8 cellular contexts compared by ENCODE assay signal in genomic region chr1:231337472-231338269, GRCh38. TPM values are rescaled to one million over a fixed set of nuclear protein-coding genes. Genes with fewer than 3 reads are reported as not detected.
A peak's percentile ranks its signal among the peaks of the same experiment; 100 is the strongest.
DNase-seq lines count a peak whose midpoint lies in the region; ATAC-seq and TF ChIP-seq lines count a peak whose summit lies in the region.

EXOC8 (minus strand) TSS chr1:231337852; CDS start chr1:231337745, 107 bp downstream.

- ATAC-seq in GM21723 (IDR thresholded peaks at IDR 0.05; ENCODE audit: unreplicated experiment) (peak; percentile 74), Panc1 (peak; percentile 94), esophagus mucosa (peak; percentile 93)
- peak; percentile 81 to 83 for ATAC-seq in activated T-cell treated with anti-CD3 and anti-CD28 coated beads, Interleukin-2, amount 50 U/mL, for 4 hours

- H3K27me3 ChIP-seq in Panc1 (ENCODE audit: control insufficient read depth, insufficient read depth, low read length) (no peaks in the 10 kb centered on the region), muscle layer of colon (ENCODE audit: control insufficient read depth in 1 of 2, insufficient read depth in 2 of 2, low read length in 2 of 2) (no peaks in the 10 kb centered on the region)

- intact Hi-C loops in Panc1 (cut with micrococcal nuclease; ENCODE audit: unreplicated experiment), result loop anchor here (10.0 kb wide), 1 partner anchor 93 kb away; the partner anchor contains the start of gene GNPAT

- H3K27ac ChIP-seq in Panc1 (ENCODE audit: low read length) (peak within 1 kb of the TSS; percentile 97), muscle layer of colon (ENCODE audit: low read depth, low read length) (peak within 1 kb of the TSS; percentile 96)

- H3K4me1 Mint-ChIP-seq in activated T-cell treated with anti-CD3 and anti-CD28 coated beads, Interleukin-2, amount 50 U/mL, for 4 hours (ENCODE audit: low read depth), result peaks cover 62% of the 10 kb centered on the region

- POLR2A ChIA-PET in Panc1 (lab: Charles Lee), result interaction anchor here (0.9 kb wide), 1 partner anchor 208 kb away, joined by 4 read pairs; no protein-coding TSS in a partner anchor

- no peaks in the 10 kb centered on the region for H3K9me3 Mint-ChIP-seq in activated T-cell treated with anti-CD3 and anti-CD28 coated beads, Interleukin-2, amount 50 U/mL, for 4 hours

- H3K4me1 ChIP-seq in Panc1 (ENCODE audit: control insufficient read depth, insufficient read depth, low read length) (peaks cover 19% of the 10 kb centered on the region), muscle layer of colon (ENCODE audit: insufficient read depth, low read length) (peaks cover 40% of the 10 kb centered on the region)

- H3K36me3 Mint-ChIP-seq in activated T-cell treated with anti-CD3 and anti-CD28 coated beads, Interleukin-2, amount 50 U/mL, for 4 hours (ENCODE audit: insufficient read depth), result peaks cover 22% of the 10 kb centered on the region

- no peaks in the 10 kb centered on the region for H3K27me3 Mint-ChIP-seq in activated T-cell treated with anti-CD3 and anti-CD28 coated beads, Interleukin-2, amount 50 U/mL, for 4 hours (ENCODE audit: low read depth)

- H3K9me3 ChIP-seq in Panc1 (ENCODE audit: control insufficient read depth, insufficient read depth, low read depth, low read length), result no peaks in the 10 kb centered on the region
- H3K9me3 ChIP-seq in muscle layer of colon (ENCODE audit: low read length), result no peaks in the 10 kb centered on the region

- H3K4me3 ChIP-seq in Panc1 (ENCODE audit: low read depth in 2 of 2, low read length in 2 of 2), result peak within 1 kb of the TSS; percentile 65 to 93
- peak within 1 kb of the TSS; percentile 91 to 98 for H3K4me3 ChIP-seq in muscle layer of colon (ENCODE audit: low read depth in 1 of 2, low read length in 2 of 2)

- CTCF ChIA-PET in Panc1 (lab: Charles Lee), result interaction anchor here (0.5 to 0.8 kb wide), 4 partner anchors 23 to 507 kb away, joined by 3 to 5 read pairs (median 3); no protein-coding TSS in a partner anchor

- DNase-seq in DMS79 (lab: John Stamatoyannopoulos, UW) (peak; percentile 94), KG1 (lab: John Stamatoyannopoulos, UW) (peak; percentile 99), Panc1 (ENCODE audit: low read depth, low spot score) (peak; percentile 97)
- peak; percentile 96 for DNase-seq in activated T-cell treated with anti-CD3 and anti-CD28 coated beads, Interleukin-2, amount 50 U/mL, for 4 hours
- DNase-seq in stimulated activated CD8-positive, alpha-beta memory T cell treated with anti-CD3 and anti-CD28 coated beads, Interleukin-7, amount 100 ng/mL, for 24 hours (ENCODE audit: low read depth), result peak; percentile 96

- BruUV-seq in Panc1 (replicated peaks; lab: Mats Ljungman, UMichigan), result no TSS peak

- no peak for TF ChIP-seq CTCF in Panc1 (IDR thresholded peaks at IDR 0.05)

- peak within 1 kb of the TSS; percentile 94 for H3K4me3 Mint-ChIP-seq in activated T-cell treated with anti-CD3 and anti-CD28 coated beads, Interleukin-2, amount 50 U/mL, for 4 hours

- H3K9ac ChIP-seq in muscle layer of colon (ENCODE audit: low read length), result peak within 1 kb of the TSS; percentile 97

- peaks cover 9% of the 10 kb centered on the region for H3K36me3 ChIP-seq in Panc1 (ENCODE audit: control insufficient read depth, insufficient read depth, low read length)
- peaks cover 4% of the 10 kb centered on the region for H3K36me3 ChIP-seq in muscle layer of colon (ENCODE audit: insufficient read depth, low read length)

- in situ Hi-C loops in Panc1 (cut with HindIII; ENCODE audit: low pct_unique_long_range_greater_than_20kb, low sequenced_read_pairs), result no loop called here

RNA-seq across cellular contexts. Expression of gene EXOC8, which starts in this region (rescaled TPM):
- total RNA-seq in Panc1 (2021; ENCODE audit: unreplicated experiment) (14.0 TPM), esophagus mucosa (7.9 TPM)
- 4.3 TPM for polyA plus RNA-seq in Panc1 (2012; ENCODE audit: insufficient read length)
- 10 to 100 TPM; 13.5 to 14.0 (median 13.9) TPM for total RNA-seq in activated T-cell treated with anti-CD3 and anti-CD28 coated beads, Interleukin-2, amount 50 U/mL, for 4 hours

Comparison
In these comparisons a context has a peak if more than half of its experiments do, and no peak if none do; other contexts are left out.
1. Peak in every context shown above with its lines: DNase-seq, ATAC-seq, H3K4me3 ChIP-seq and H3K27ac ChIP-seq.